ENCODE assay signal across 2 cellular contexts in genomic region chr16:84973776-84974523, GRCh38.
TF ChIP-seq lines count a peak whose summit lies in the region.

No MANE protein-coding gene starts in this region.

TF ChIP-seq in A549, 52 proteins besides CTCF, POLR2A, EP300 and RAD21:
- no peak for TF ChIP-seq CHD4 (IDR thresholded peaks at IDR 0.05; ENCODE audit: borderline replicate concordance)
- TF ChIP-seq ZSCAN20 (CRISPR knock-in tag; IDR thresholded peaks at IDR 0.05), result no peak
- TF ChIP-seq RARB (CRISPR knock-in tag; IDR thresholded peaks at IDR 0.05), result no peak
- no peak for TF ChIP-seq CBX8 (IDR thresholded peaks at IDR 0.05)
- no peak for TF ChIP-seq SREBF2 (IDR thresholded peaks at IDR 0.05)
- TF ChIP-seq HDAC2 (IDR thresholded peaks at IDR 0.05), result no peak
- no peak for TF ChIP-seq RNF2 (IDR thresholded peaks at IDR 0.05; ENCODE audit: borderline replicate concordance, low read depth)
- no peak for TF ChIP-seq HOXB5 (CRISPR knock-in tag; IDR thresholded peaks at IDR 0.05)
- TF ChIP-seq ESRRA (IDR thresholded peaks at IDR 0.05; ENCODE audit: borderline replicate concordance, low read length), result no peak
- no peak for TF ChIP-seq HMGXB4 (CRISPR knock-in tag; IDR thresholded peaks at IDR 0.05; ENCODE audit: borderline replicate concordance)
- TF ChIP-seq EHMT2 (IDR thresholded peaks at IDR 0.05; ENCODE audit: low read depth), result no peak
- TF ChIP-seq TP53 (CRISPR knock-in tag; IDR thresholded peaks at IDR 0.05), result no peak
- no peak for TF ChIP-seq CEBPB (IDR thresholded peaks at IDR 0.05)
- TF ChIP-seq NPAS2 (CRISPR knock-in tag; IDR thresholded peaks at IDR 0.05; ENCODE audit: borderline replicate concordance), result no peak

TF ChIP-seq in GM12878, 131 proteins besides CTCF, POLR2A, EP300 and RAD21:
- no peak for TF ChIP-seq NR2C1 (IDR thresholded peaks at IDR 0.05)
- TF ChIP-seq PAX5 (IDR thresholded peaks at IDR 0.05; ENCODE audit: borderline replicate concordance, low read depth, low read length), result peak; percentile 78
